ENCODE assay signal across 8 cellular contexts in the genomic region with DNA sequence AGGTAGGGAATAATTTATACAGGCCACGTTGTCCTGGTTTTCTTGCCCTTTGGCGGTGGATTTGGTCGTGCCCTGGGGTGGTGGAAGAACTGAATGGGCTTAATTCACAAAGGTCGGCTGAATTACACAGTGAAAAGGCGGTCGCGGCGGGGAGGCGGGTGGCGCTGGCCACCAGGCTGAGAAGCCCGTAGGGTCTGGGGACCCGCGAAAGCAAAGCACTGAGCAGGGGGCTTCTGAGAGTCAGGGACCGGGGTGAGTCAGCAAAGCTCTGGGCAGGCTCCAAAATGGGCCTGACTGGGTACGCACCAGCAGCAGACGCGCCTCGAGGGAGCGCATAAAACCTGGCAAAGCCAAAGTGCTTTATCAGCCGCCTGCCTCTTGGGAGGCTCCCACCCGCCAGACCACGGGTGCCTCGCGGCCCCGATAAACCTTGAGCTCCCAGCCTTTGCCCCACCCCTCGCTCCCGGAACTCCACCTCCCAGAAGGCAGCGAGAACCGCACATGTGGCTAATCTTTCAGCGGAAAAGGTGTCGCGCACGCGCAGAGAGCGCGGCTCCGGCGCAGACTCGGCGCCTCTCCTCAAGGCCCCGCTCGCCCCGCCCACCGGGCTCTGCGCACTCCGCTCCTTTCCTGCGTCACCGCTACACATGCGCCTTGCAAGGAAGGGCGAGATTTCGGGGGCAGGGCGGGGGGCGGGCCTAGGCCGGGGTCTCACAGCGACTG. TPM values are rescaled to one million over a fixed set of nuclear protein-coding genes. Genes with fewer than 3 reads are reported as not detected.
DNase-seq lines count a peak whose midpoint lies in the region; ATAC-seq, FAIRE-seq and TF ChIP-seq lines count a peak whose summit lies in the region.

No MANE protein-coding gene starts in this region.

- H3K9ac ChIP-seq in rectal smooth muscle tissue (ENCODE audit: low read length): peak overlapping the region; percentile 35

- no peak for TF ChIP-seq CTCF in astrocyte of the cerebellum (IDR thresholded peaks at IDR 0.05; ENCODE audit: low read depth, low read length, missing control alignments)

- H3K27me3 ChIP-seq in rectal smooth muscle tissue (ENCODE audit: control insufficient read depth, insufficient read depth, low read length) (no peaks in the 10 kb centered on the region), aorta (ENCODE audit: control insufficient read depth in 1 of 2, insufficient read depth in 2 of 2, low read length in 1 of 2) (no peaks in the 10 kb centered on the region)

- H3K4me1 ChIP-seq in rectal smooth muscle tissue (ENCODE audit: control insufficient read depth, insufficient read depth, low read length) (peaks cover 17% of the 10 kb centered on the region), aorta (ENCODE audit: control insufficient read depth in 1 of 2, insufficient read depth in 2 of 2, low read length in 2 of 2) (no peaks in the 10 kb centered on the region)

- H3K4me3 ChIP-seq in astrocyte of the cerebellum (ENCODE audit: low read depth, low read length) (peak overlapping the region; percentile 99), rectal smooth muscle tissue (ENCODE audit: low read length) (peak overlapping the region; percentile 97), aorta (ENCODE audit: low read length in 2 of 2) (peak overlapping the region; percentile 79 to 88)

- ATAC-seq in HG02973 (IDR thresholded peaks at IDR 0.05; ENCODE audit: unreplicated experiment) (peak; percentile 82), aorta (ENCODE audit: low FRiP score) (peak; percentile 97)

- intact Hi-C loops in aorta (cut with DNase I): loop anchor here (2.0 to 5.0 kb wide), 5 partner anchors 38 to 112 kb away; a partner anchor contains a TSS

- in situ Hi-C loops in astrocyte of the cerebellum (cut with HindIII; ENCODE audit: low sequenced_read_pairs): no loop called here

- 1 to 2% methylated on average over 55 of the region's 55 CpGs for WGBS in aorta, 2 donors

- FAIRE-seq in GM18507 (lab: Jason Lieb, UNC): peak; percentile 98

- no peaks in the 10 kb centered on the region for H3K9me3 ChIP-seq in aorta (ENCODE audit: control insufficient read depth, low read length)

- peaks cover 48% of the 10 kb centered on the region for H3K36me3 ChIP-seq in rectal smooth muscle tissue (ENCODE audit: control insufficient read depth, insufficient read depth, low read length)
- H3K36me3 ChIP-seq in aorta (ENCODE audit: control insufficient read depth in 1 of 2, insufficient read depth in 2 of 2, low read length in 1 of 2): peaks cover 0 to 23% of the 10 kb centered on the region in 2 donors

- H3K27ac ChIP-seq in rectal smooth muscle tissue (ENCODE audit: low read depth, low read length): peak overlapping the region; percentile 77
- H3K27ac ChIP-seq in aorta (ENCODE audit: low read depth in 1 of 2, low read length in 2 of 2): peak overlapping the region; percentile 46 to 50

- DNase-seq in GM18507 (ENCODE audit: extremely low spot score, insufficient read length, low read depth) (peak; percentile 98), NCI-H1930 (lab: John Stamatoyannopoulos, UW) (peak; percentile 98), T-helper 22 cell (ENCODE audit: low read depth) (peak; percentile 99), astrocyte of the cerebellum (ENCODE audit: low read depth) (peak; percentile 97), hepatic stellate cell (ENCODE audit: low spot score) (peak; percentile 99), aorta (peak; percentile 100)

RNA-seq across cellular contexts. Expression of a gene that starts 0.4 kb away (rescaled TPM):
- total RNA-seq in aorta: 10 to 100 TPM; 44.1 to 57.1 TPM
- polyA plus RNA-seq in aorta: 10 to 100 TPM; 30.1 to 75.6 TPM

RNA-seq across cellular contexts. Expression of a gene that starts 11.0 kb away (rescaled TPM):
- total RNA-seq in aorta: 100 to 1,000 TPM; 249 to 250 TPM
- polyA plus RNA-seq in aorta: 100 to 1,000 TPM; 234 to 237 TPM

RNA-seq across cellular contexts. Expression of a gene that starts 30.4 kb away (rescaled TPM):
- 10 to 100 TPM; 66.7 to 77.1 TPM for total RNA-seq in aorta
- 10 to 100 TPM; 13.5 to 55.6 TPM for polyA plus RNA-seq in aorta

RNA-seq across cellular contexts. Expression of a gene that starts 43.8 kb away (rescaled TPM):
- total RNA-seq in aorta: not detected
- polyA plus RNA-seq in aorta: under 1 TPM in 1 of 2 donors, not detected in 1; 0.10 TPM

RNA-seq across cellular contexts. Expression of a gene that starts 50.5 kb away (rescaled TPM):
- 10 to 100 TPM; 32.2 to 32.9 TPM for total RNA-seq in aorta
- polyA plus RNA-seq in aorta: 10 to 100 TPM; 24.3 to 53.1 TPM

Comparison
In these comparisons a context has a peak if more than half of its experiments do, and no peak if none do; other contexts are left out.
1. Peak in every context shown above with its lines: DNase-seq, ATAC-seq, H3K4me3 ChIP-seq and H3K27ac ChIP-seq.